Comparison of ENCODE assay signal across 8 cellular contexts in genomic region chr11:46529086-46529905, GRCh38.
DNase-seq lines count a peak whose midpoint lies in the region; ATAC-seq and TF ChIP-seq lines count a peak whose summit lies in the region.

No MANE protein-coding gene starts in this region.

- WGBS in heart left ventricle, 4 donors = 47 to 59% (median 50%) methylated on average over 4 of the region's 4 CpGs

- H3K4me3 Mint-ChIP-seq in activated naive CD8-positive, alpha-beta T cell = peak overlapping the region; percentile 17

- no peaks in the 10 kb centered on the region for H3K27me3 Mint-ChIP-seq in activated naive CD8-positive, alpha-beta T cell

- peaks cover 36% of the 10 kb centered on the region for H3K4me1 Mint-ChIP-seq in activated naive CD8-positive, alpha-beta T cell (ENCODE audit: low read depth)

- DNase-seq in AG08395 (ENCODE audit: low spot score) (peak; percentile 85), GM19238 (ENCODE audit: insufficient read length, low spot score) (peak; percentile 70), LHCN-M2 (ENCODE audit: low read depth) (peak; percentile 44), SW480 (ENCODE audit: low spot score) (peak; percentile 62), heart left ventricle (peak; percentile 61 to 70 (median 68)), retina (peak; percentile 71)

- H3K9me3 ChIP-seq in heart left ventricle = peaks cover 0 to 11% (median 2%) of the 10 kb centered on the region in 12 donors

- H3K36me3 Mint-ChIP-seq in activated naive CD8-positive, alpha-beta T cell = peaks cover 10% of the 10 kb centered on the region

- ATAC-seq in heart left ventricle = peak in 3 of 4 donors; percentile 80 to 87 (median 81)
- ATAC-seq in HG02623 (IDR thresholded peaks at IDR 0.05; ENCODE audit: unreplicated experiment) = no peak

- H3K36me3 ChIP-seq in heart left ventricle = no peaks in the 10 kb centered on the region

- H3K27me3 ChIP-seq in heart left ventricle = no peaks in the 10 kb centered on the region

- intact Hi-C loops in heart left ventricle (cut with DNase I) = loop anchor here in 7 of 10 donors (2.0 to 5.0 kb wide), 5 partner anchors 37 to 142 kb away; partner anchors contain the start of gene CHRM4 (in 1 of the 7)

- H3K4me1 ChIP-seq in heart left ventricle = peaks cover 0 to 37% (median 21%) of the 10 kb centered on the region in 12 donors

- no peak for TF ChIP-seq POLR2A in heart left ventricle (IDR thresholded peaks at IDR 0.05)

- peak overlapping the region in 1 of 12 donors; percentile 4 for H3K27ac ChIP-seq in heart left ventricle

- peak; percentile 86 to 96 (median 92) for TF ChIP-seq CTCF in heart left ventricle (IDR thresholded peaks at IDR 0.05)

- no peaks in the 10 kb centered on the region for H3K9me3 Mint-ChIP-seq in activated naive CD8-positive, alpha-beta T cell (ENCODE audit: low read depth)

- peak overlapping the region; percentile 82 for H3K27ac Mint-ChIP-seq in activated naive CD8-positive, alpha-beta T cell

- H3K4me3 ChIP-seq in heart left ventricle = no peak overlapping the region
